In the genomic region with DNA sequence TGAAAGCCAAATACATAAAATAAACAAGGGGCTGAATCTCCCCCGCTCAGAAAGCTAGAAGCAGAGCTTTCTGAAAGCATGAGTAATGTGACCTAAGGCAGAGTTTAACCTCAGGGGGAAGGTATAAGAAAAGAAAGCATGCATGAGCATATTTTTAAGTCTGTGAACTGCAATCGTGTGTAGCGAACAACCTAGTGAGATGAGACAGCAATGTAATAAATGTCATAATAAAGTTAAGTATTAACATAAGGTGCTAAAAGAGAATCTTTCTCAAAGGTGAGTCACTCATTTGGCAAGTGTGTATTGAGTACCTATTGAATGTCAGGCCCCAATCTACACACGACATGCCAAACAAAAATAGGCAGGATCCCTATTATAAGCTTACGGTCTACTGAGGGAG, we compare ENCODE assay signal across 16 cellular contexts. TPM values are rescaled to one million over a fixed set of nuclear protein-coding genes. Genes with fewer than 3 reads are reported as not detected.
DNase-seq lines count a peak whose midpoint lies in the region; ATAC-seq, FAIRE-seq and TF ChIP-seq lines count a peak whose summit lies in the region.
"Had no signal": no experiment of that assay in that cellular context is flagged by ENCODE, and none has a peak within 500 bp of the region (broad histone marks: within the 10 kb centered on the region; RNA-seq: fewer than 3 reads in every experiment).

No MANE protein-coding gene starts in this region.

- in situ Hi-C loops in K562 (cut with MboI) = no loop called here

- no peaks in the 10 kb centered on the region for H3K27me3 Mint-ChIP-seq in Caco-2 (ENCODE audit: insufficient read depth, unreplicated experiment)
- H3K27me3 Mint-ChIP-seq in stimulated activated memory B cell treated with anti-CD40 and anti-IgM and Interleukin-4, amounts not matched to agents 10 μg/mL and 1 μg/mL and 100 μg/mL, for 72 hours = no peaks in the 10 kb centered on the region
- H3K27me3 Mint-ChIP-seq in activated naive CD4-positive, alpha-beta T cell treated with anti-CD3 and anti-CD28 coated beads, Interleukin-2, amount 10 ng/mL, durations not matched to agents 7 days and 5 days = no peaks in the 10 kb centered on the region
- H3K27me3 Mint-ChIP-seq: dendritic cell treated with granulocyte-macrophage colony-stimulating factor and Interleukin-4, amounts not matched to agents 40 ng/mL and 50 ng/mL, for 4 days; memory B cell; stimulated activated naive B cell treated with anti-CD40 and anti-IgM and Interleukin-4, amounts not matched to agents 10 μg/mL and 1 μg/mL and 100 μg/mL, for 72 hours had no signal

- H3K36me3 ChIP-seq in Caco-2 (ENCODE audit: control insufficient read depth, insufficient read depth, low read length) = no peaks in the 10 kb centered on the region
- no peaks in the 10 kb centered on the region for H3K36me3 ChIP-seq in K562 (ENCODE audit: control insufficient read depth, insufficient read depth, low read length)

- H4K20me1 ChIP-seq in K562 (replicated peaks; ENCODE audit: control insufficient read depth, insufficient read depth, low read length) = no peaks in the 10 kb centered on the region

- TF ChIP-seq EP300 in K562 (IDR thresholded peaks at IDR 0.05; ENCODE audit: low read length) = no peak

- intact Hi-C loops in Caco-2 (cut with micrococcal nuclease; ENCODE audit: unreplicated experiment) (no loop called here), K562 (cut with micrococcal nuclease) (no loop called here), left colon (cut with DNase I, micrococcal nuclease) (no loop called here)

- peaks cover 14% of the 10 kb centered on the region for H3K4me1 Mint-ChIP-seq in Caco-2 (ENCODE audit: low read depth, unreplicated experiment)
- no peaks in the 10 kb centered on the region for H3K4me1 Mint-ChIP-seq in stimulated activated memory B cell treated with anti-CD40 and anti-IgM and Interleukin-4, amounts not matched to agents 10 μg/mL and 1 μg/mL and 100 μg/mL, for 72 hours
- H3K4me1 Mint-ChIP-seq in activated naive CD4-positive, alpha-beta T cell treated with anti-CD3 and anti-CD28 coated beads, Interleukin-2, amount 10 ng/mL, durations not matched to agents 7 days and 5 days = no peaks in the 10 kb centered on the region
- H3K4me1 Mint-ChIP-seq: memory B cell; stimulated activated naive B cell treated with anti-CD40 and anti-IgM and Interleukin-4, amounts not matched to agents 10 μg/mL and 1 μg/mL and 100 μg/mL, for 72 hours had no signal

- DNase-seq in Caco-2 = peak in 1 of 2 experiments; percentile 11
- peak; percentile 40 for DNase-seq in HT-29 (ENCODE audit: low spot score)
- no peak for DNase-seq in K562 (ENCODE audit: extremely low read depth in 1 of 4, low spot score in 3 of 4)
- DNase-seq in left colon = no peak
- DNase-seq in DMS153 (lab: John Stamatoyannopoulos, UW) = no peak
- DNase-seq in activated naive CD4-positive, alpha-beta T cell treated with anti-CD3 and anti-CD28 coated beads, Interleukin-2, amount 10 ng/mL, durations not matched to agents 7 days and 5 days = no peak
- DNase-seq in GM12892 (ENCODE audit: insufficient read length) = no peak
- DNase-seq: activated effector memory CD4-positive, alpha-beta T cell treated with Interleukin-2 at 50 U/mL for 16 hours; aorta; DMS 273 treated with DMSO at 0.1 percent for 48 hours; NCI-H2081; stimulated activated naive B cell treated with anti-CD40 and anti-IgM and Interleukin-4, amounts not matched to agents 10 μg/mL and 1 μg/mL and 100 μg/mL, for 72 hours had no signal

- CTCF ChIA-PET in Caco-2 (lab: Charles Lee) = interaction anchor here (0.7 to 2.2 kb wide), 2 partner anchors 29 to 191 kb away, joined by 6 read pairs; no protein-coding TSS in a partner anchor
- CTCF ChIA-PET in K562 (lab: Yijun Ruan, JAX; ENCODE audit: low intra/inter-chr PET ratio) = no interaction called here
- CTCF ChIA-PET in activated naive CD4-positive, alpha-beta T cell treated with anti-CD3 and anti-CD28 coated beads, Interleukin-2, amount 10 ng/mL, durations not matched to agents 7 days and 5 days (lab: Charles Lee) = interaction anchor here (0.7 kb wide), 2 partner anchors 13 to 260 kb away, joined by 3 to 4 read pairs; no protein-coding TSS in a partner anchor

- BruUV-seq in Caco-2 (replicated peaks; lab: Mats Ljungman, UMichigan) = no TSS peak
- no TSS peak for BruUV-seq in K562 (replicated peaks; lab: Mats Ljungman, UMichigan)

- no peak for TF ChIP-seq CTCF in Caco-2 (IDR thresholded peaks at IDR 0.05; ENCODE audit: insufficient read depth in 1 of 2, low read depth in 1 of 2, low read length in 1 of 2, severe bottlenecking in 1 of 2, unreplicated experiment in 1 of 2)
- TF ChIP-seq CTCF in K562 (IDR thresholded peaks at IDR 0.05 in 2 of 3, conservative IDR thresholded peaks at IDR 0.05 in 1 of 3; ENCODE audit: insufficient read depth in 2 of 3, low read depth in 1 of 3, low read length in 3 of 3) = no peak

- H3K4me1 ChIP-seq in Caco-2 (peaks cover 10% of the 10 kb centered on the region), K562 (replicated peaks in 1 of 2; ENCODE audit: control insufficient read depth in 2 of 2, insufficient read depth in 2 of 2, low read length in 2 of 2) (peaks cover 0 to 11% of the 10 kb centered on the region in 2 experiments; a peak in 3 of 5 replicates)

- H3K27me3 ChIP-seq in Caco-2 (replicated peaks; ENCODE audit: control insufficient read depth, insufficient read depth, low read length) = no peaks in the 10 kb centered on the region
- no peaks in the 10 kb centered on the region for H3K27me3 ChIP-seq in K562 (ENCODE audit: control insufficient read depth in 2 of 2, insufficient read depth in 2 of 2, low read length in 2 of 2)

- no peak overlapping the region for H3K27ac ChIP-seq in K562 (ENCODE audit: extremely low read depth, low read depth, low read length)

- peak overlapping the region in 1 of 2 experiments; percentile 66; a peak in 1 of 4 replicates for H3K9ac ChIP-seq in K562 (ENCODE audit: insufficient read depth in 1 of 2, low read depth in 2 of 2, low read length in 2 of 2)

- H2AFZ ChIP-seq in K562 (ENCODE audit: low read depth, low read length) = peak overlapping the region; percentile 91

- H3K9me1 ChIP-seq in K562 (ENCODE audit: control insufficient read depth, insufficient read depth, low read length) = no peaks in the 10 kb centered on the region

- H3K27ac Mint-ChIP-seq in Caco-2 (ENCODE audit: unreplicated experiment) = peak overlapping the region; percentile 22
- no peak overlapping the region for H3K27ac Mint-ChIP-seq in stimulated activated memory B cell treated with anti-CD40 and anti-IgM and Interleukin-4, amounts not matched to agents 10 μg/mL and 1 μg/mL and 100 μg/mL, for 72 hours
- no peak overlapping the region for H3K27ac Mint-ChIP-seq in activated naive CD4-positive, alpha-beta T cell treated with anti-CD3 and anti-CD28 coated beads, Interleukin-2, amount 10 ng/mL, durations not matched to agents 7 days and 5 days
- H3K27ac Mint-ChIP-seq: dendritic cell treated with granulocyte-macrophage colony-stimulating factor and Interleukin-4, amounts not matched to agents 40 ng/mL and 50 ng/mL, for 4 days; memory B cell; stimulated activated naive B cell treated with anti-CD40 and anti-IgM and Interleukin-4, amounts not matched to agents 10 μg/mL and 1 μg/mL and 100 μg/mL, for 72 hours had no signal

- POLR2A ChIA-PET in Caco-2 (lab: Charles Lee) = no interaction called here
- POLR2A ChIA-PET in K562 (lab: Yijun Ruan, JAX) = interaction anchor here (1.4 kb wide), 1 partner anchor 8 kb away, joined by 3 read pairs; no protein-coding TSS in a partner anchor

- WGBS in K562 (ENCODE audit: insufficient coverage, low coverage, missing lambda C conversion rate) = 73% methylated on average over 5 of the region's 5 CpGs

- peak; percentile 25; the same call in 1 of the 3 replicates for ATAC-seq in K562
- peak; percentile 93 for ATAC-seq in left colon
- ATAC-seq in stimulated activated memory B cell treated with anti-CD40 and anti-IgM and Interleukin-4, amounts not matched to agents 10 μg/mL and 1 μg/mL and 100 μg/mL, for 72 hours = no peak
- ATAC-seq: HCT116; stimulated activated naive B cell treated with anti-CD40 and anti-IgM and Interleukin-4, amounts not matched to agents 10 μg/mL and 1 μg/mL and 100 μg/mL, for 72 hours had no signal

- H3K4me3 ChIP-seq in Caco-2 (ENCODE audit: low read depth, low read length) (no peak overlapping the region), K562 (no peak overlapping the region)

- H3K4me3 Mint-ChIP-seq in Caco-2 (ENCODE audit: unreplicated experiment) = peak overlapping the region; percentile 25
- no peak overlapping the region for H3K4me3 Mint-ChIP-seq in stimulated activated memory B cell treated with anti-CD40 and anti-IgM and Interleukin-4, amounts not matched to agents 10 μg/mL and 1 μg/mL and 100 μg/mL, for 72 hours
- H3K4me3 Mint-ChIP-seq in activated naive CD4-positive, alpha-beta T cell treated with anti-CD3 and anti-CD28 coated beads, Interleukin-2, amount 10 ng/mL, durations not matched to agents 7 days and 5 days = no peak overlapping the region
- H3K4me3 Mint-ChIP-seq: dendritic cell treated with granulocyte-macrophage colony-stimulating factor and Interleukin-4, amounts not matched to agents 40 ng/mL and 50 ng/mL, for 4 days; memory B cell; stimulated activated naive B cell treated with anti-CD40 and anti-IgM and Interleukin-4, amounts not matched to agents 10 μg/mL and 1 μg/mL and 100 μg/mL, for 72 hours had no signal

- H3K36me3 Mint-ChIP-seq in Caco-2 (ENCODE audit: insufficient read depth, unreplicated experiment) = no peaks in the 10 kb centered on the region
- peaks cover 11% of the 10 kb centered on the region for H3K36me3 Mint-ChIP-seq in stimulated activated memory B cell treated with anti-CD40 and anti-IgM and Interleukin-4, amounts not matched to agents 10 μg/mL and 1 μg/mL and 100 μg/mL, for 72 hours
- no peaks in the 10 kb centered on the region for H3K36me3 Mint-ChIP-seq in activated naive CD4-positive, alpha-beta T cell treated with anti-CD3 and anti-CD28 coated beads, Interleukin-2, amount 10 ng/mL, durations not matched to agents 7 days and 5 days

- no peak for TF ChIP-seq RAD21 in K562 (CRISPR knock-in tag; conservative IDR thresholded peaks at IDR 0.05 in 1 of 2, IDR thresholded peaks at IDR 0.05 in 1 of 2)

- H3K9me3 Mint-ChIP-seq in Caco-2 (ENCODE audit: unreplicated experiment) = no peaks in the 10 kb centered on the region
- H3K9me3 Mint-ChIP-seq in stimulated activated memory B cell treated with anti-CD40 and anti-IgM and Interleukin-4, amounts not matched to agents 10 μg/mL and 1 μg/mL and 100 μg/mL, for 72 hours = no peaks in the 10 kb centered on the region
- no peaks in the 10 kb centered on the region for H3K9me3 Mint-ChIP-seq in activated naive CD4-positive, alpha-beta T cell treated with anti-CD3 and anti-CD28 coated beads, Interleukin-2, amount 10 ng/mL, durations not matched to agents 7 days and 5 days
- H3K9me3 Mint-ChIP-seq: dendritic cell treated with granulocyte-macrophage colony-stimulating factor and Interleukin-4, amounts not matched to agents 40 ng/mL and 50 ng/mL, for 4 days; memory B cell; stimulated activated naive B cell treated with anti-CD40 and anti-IgM and Interleukin-4, amounts not matched to agents 10 μg/mL and 1 μg/mL and 100 μg/mL, for 72 hours had no signal

- FAIRE-seq in K562 (lab: Jason Lieb, UNC) (peak; percentile 19), GM12892 (lab: Jason Lieb, UNC) (no peak)

- H3K9me3 ChIP-seq in Caco-2 (no peaks in the 10 kb centered on the region), K562 (replicated peaks; ENCODE audit: control insufficient read depth, insufficient read depth, low read depth, low read length) (no peaks in the 10 kb centered on the region)

- H3K79me2 ChIP-seq in K562 (ENCODE audit: control insufficient read depth, insufficient read depth, low read length) = no peaks in the 10 kb centered on the region

- no peak overlapping the region for H3K4me2 ChIP-seq in K562 (ENCODE audit: insufficient read depth, low read length)

- TF ChIP-seq POLR2A in K562 (conservative IDR thresholded peaks at IDR 0.05) (no peak), GM12892 (IDR thresholded peaks at IDR 0.05; ENCODE audit: low read depth, low read length) (no peak)

RNA-seq across cellular contexts. Expression of a gene that starts 14.2 kb away (rescaled TPM):
- total RNA-seq in Caco-2 (2022) (32.5 and 34.0 TPM in 2 replicates), K562 (2014; rRNA removed) (8.0 and 9.6 TPM in 2 replicates), K562 (2014; rRNA removed; fragmentation: Illumina TruSeq; extraction: Trizol) (12.1 and 13.9 TPM in 2 replicates), K562 (2015; rRNA removed; fragmentation: Illumina TruSeq; extraction: Trizol) (14.7 and 15.3 TPM in 2 replicates), K562 (2021) (13.3 and 16.6 TPM in 2 replicates), left colon (10 to 100 TPM; 34.1 to 35.5 TPM)
- total RNA-seq in HT-29 (2014; rRNA removed; shearing (Covaris generic)) = 7.3 and 9.8 TPM in 2 replicates
- 40.2 and 51.8 TPM in 2 replicates for total RNA-seq in K562 (2011; cell fraction: chromatin; rRNA removed; ENCODE audit: low replicate concordance)
- 22.0 and 24.1 TPM in 2 replicates for total RNA-seq in K562 (2011; cell fraction: nucleolus; rRNA removed)
- total RNA-seq in K562 (2011; cell fraction: nucleoplasm; rRNA removed) = 41.4 and 49.4 TPM in 2 replicates
- polyA plus RNA-seq in K562 (2011; rRNA removed) (10.0 and 11.8 TPM in 2 replicates), K562 (2014; fragmentation: Illumina TruSeq; extraction: Trizol) (10.2 and 10.5 TPM in 2 replicates), K562 (2014; fragmentation: Nextera tagmentation; extraction: Ambion mirVana) (10 to 100 TPM in 1 of 2 experiments, 1 to 10 TPM in 1; 7.0 to 12.1 TPM), K562 (2014; rRNA removed) (9.4 and 11.7 TPM in 2 replicates)
- polyA plus RNA-seq in K562 (2011; cell fraction: cytosol; rRNA removed) = 8.6 and 8.7 TPM in 2 replicates
- polyA plus RNA-seq in K562 (2011; cell fraction: nucleus; rRNA removed) = 12.1 and 12.4 TPM in 2 replicates
- polyA plus RNA-seq in K562 (2012) = 7.8 and 9.6 TPM in 2 replicates
- 23.3 and 23.9 TPM in 2 replicates for polyA minus RNA-seq in K562 (2011; rRNA and poly(A)+ RNA removed)
- 11.5 and 17.4 TPM in 2 replicates for polyA minus RNA-seq in K562 (2011; cell fraction: cytosol; rRNA and poly(A)+ RNA removed)
- polyA minus RNA-seq in K562 (2011; cell fraction: nucleus; rRNA and poly(A)+ RNA removed) = 7.7 and 15.2 TPM in 2 replicates
- 13.1 TPM for polyA plus RNA-seq in GM12892 (2012; ENCODE audit: missing spikeins)

RNA-seq across cellular contexts. Expression of a gene that starts 38.7 kb away (rescaled TPM):
- 464 and 478 TPM in 2 replicates for total RNA-seq in Caco-2 (2022)
- 90.5 and 100 TPM in 2 replicates for total RNA-seq in HT-29 (2014; rRNA removed; shearing (Covaris generic))
- total RNA-seq in K562 (2011; cell fraction: chromatin; rRNA removed; ENCODE audit: low replicate concordance) = 297 and 1,009 TPM in 2 replicates
- total RNA-seq in K562 (2011; cell fraction: nucleolus; rRNA removed) = 170 and 251 TPM in 2 replicates
- 335 and 379 TPM in 2 replicates for total RNA-seq in K562 (2011; cell fraction: nucleoplasm; rRNA removed)
- total RNA-seq in K562 (2014; rRNA removed) = 578 and 630 TPM in 2 replicates
- total RNA-seq in K562 (2014; rRNA removed; fragmentation: Illumina TruSeq; extraction: Trizol) = 496 and 561 TPM in 2 replicates
- total RNA-seq in K562 (2015; rRNA removed; fragmentation: Illumina TruSeq; extraction: Trizol) = 376 and 377 TPM in 2 replicates
- 895 and 957 TPM in 2 replicates for total RNA-seq in K562 (2021)
- 1,094 and 1,547 TPM in 2 replicates for polyA plus RNA-seq in K562 (2011; rRNA removed)
- 239 and 550 TPM in 2 replicates for polyA plus RNA-seq in K562 (2011; cell fraction: cytosol; rRNA removed)
- polyA plus RNA-seq in K562 (2011; cell fraction: nucleus; rRNA removed) = 154 and 294 TPM in 2 replicates
- 370 and 1,431 TPM in 2 replicates for polyA plus RNA-seq in K562 (2012)
- polyA plus RNA-seq in K562 (2014; fragmentation: Illumina TruSeq; extraction: Trizol) = 1,640 and 1,731 TPM in 2 replicates
- polyA plus RNA-seq in K562 (2014; fragmentation: Nextera tagmentation; extraction: Ambion mirVana) = 1,000 to 10,000 TPM in 1 of 2 experiments, 100 to 1,000 TPM in 1; 787 to 1,003 TPM
- polyA plus RNA-seq in K562 (2014; rRNA removed) = 879 and 956 TPM in 2 replicates
- polyA minus RNA-seq in K562 (2011; rRNA and poly(A)+ RNA removed) = 1,917 and 1,981 TPM in 2 replicates
- polyA minus RNA-seq in K562 (2011; cell fraction: cytosol; rRNA and poly(A)+ RNA removed) = 1,324 and 1,529 TPM in 2 replicates
- 126 and 337 TPM in 2 replicates for polyA minus RNA-seq in K562 (2011; cell fraction: nucleus; rRNA and poly(A)+ RNA removed)
- total RNA-seq in left colon = 100 to 1,000 TPM; 182 to 274 TPM
- polyA plus RNA-seq in GM12892 (2012; ENCODE audit: missing spikeins) = 842 TPM
